In the genomic region with DNA sequence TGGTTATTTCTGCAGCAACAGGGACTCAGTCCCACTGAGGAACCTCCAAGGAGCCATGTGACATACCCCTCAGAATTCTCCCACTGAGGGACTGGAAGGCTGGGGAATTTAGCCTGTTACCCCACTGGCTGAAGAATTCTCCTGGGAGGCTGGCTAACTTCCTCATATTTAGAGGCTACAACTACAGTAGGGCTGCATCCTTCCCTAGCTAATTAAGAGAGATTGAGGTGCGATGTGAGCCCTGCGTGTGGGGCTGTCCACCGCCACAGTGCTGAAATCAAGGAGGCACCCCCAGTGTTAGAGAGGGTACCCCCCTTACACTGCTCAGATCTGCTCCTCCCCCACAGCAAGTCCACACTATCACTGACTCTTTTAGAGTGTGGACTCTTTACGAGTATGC, we compare ENCODE assay signal across 22 cellular contexts. TPM values are rescaled to one million over a fixed set of nuclear protein-coding genes. Genes with fewer than 3 reads are reported as not detected.
A peak's percentile ranks its signal among the peaks of the same experiment; 100 is the strongest.
DNase-seq lines count a peak whose midpoint lies in the region; ATAC-seq, FAIRE-seq and TF ChIP-seq lines count a peak whose summit lies in the region.
"Had no signal": no experiment of that assay in that cellular context is flagged by ENCODE, and none has a peak within 500 bp of the region (broad histone marks: within the 10 kb centered on the region; RNA-seq: fewer than 3 reads in every experiment).

No MANE protein-coding gene starts in this region.

- H3K27ac ChIP-seq in HepG2 (ENCODE audit: extremely low read length, insufficient read depth, low read length): no peak overlapping the region
- H3K27ac ChIP-seq in right lobe of liver: no peak overlapping the region
- H3K27ac ChIP-seq in OCI-LY7 (ENCODE audit: low read depth, low read length, poor library complexity, severe bottlenecking): no peak overlapping the region
- H3K27ac ChIP-seq: BLaER1 treated with 17β-estradiol and CSF1 and Interleukin-3, amounts not matched to agents 10 nM and 100 nM had no signal

- no peaks in the 10 kb centered on the region for H3K4me1 ChIP-seq in HepG2 (ENCODE audit: insufficient read depth, low read length)
- peaks cover 0 to 3% (median 0%) of the 10 kb centered on the region in 4 donors for H3K4me1 ChIP-seq in right lobe of liver
- H3K4me1 ChIP-seq in OCI-LY7 (ENCODE audit: insufficient read depth, low read length, poor library complexity, severe bottlenecking): no peaks in the 10 kb centered on the region

- no peak for TF ChIP-seq RAD21 in HepG2 (CRISPR knock-in tag; IDR thresholded peaks at IDR 0.05)

- H3K4me3 Mint-ChIP-seq in activated CD4-positive, alpha-beta T cell treated with anti-CD3 and anti-CD28 coated beads, Interleukin-2, amount 10 ng/mL, durations not matched to agents 24 days and 14 days: no peak overlapping the region
- H3K4me3 Mint-ChIP-seq: CD8-positive, alpha-beta memory T cell; HFFc6 had no signal

- H3K4me3 ChIP-seq in HepG2 (replicated peaks in 1 of 3; ENCODE audit: insufficient read depth in 1 of 3, low read depth in 2 of 3, low read length in 3 of 3) (no peak overlapping the region), right lobe of liver (no peak overlapping the region), OCI-LY7 (ENCODE audit: low read depth, low read length, poor library complexity, severe bottlenecking) (no peak overlapping the region)
- H3K4me3 ChIP-seq: BLaER1 treated with 17β-estradiol and CSF1 and Interleukin-3, amounts not matched to agents 10 nM and 100 nM had no signal

- TF ChIP-seq CTCF in HepG2 (CRISPR knock-in tag; IDR thresholded peaks at IDR 0.05) (no peak), right lobe of liver (IDR thresholded peaks at IDR 0.05) (no peak), OCI-LY7 (conservative IDR thresholded peaks at IDR 0.05; ENCODE audit: low read length) (no peak)

- H4K20me1 ChIP-seq in HepG2 (ENCODE audit: insufficient read depth, low read length): no peaks in the 10 kb centered on the region; the same call in 1 of the 2 replicates
- H4K20me1 ChIP-seq in OCI-LY7 (ENCODE audit: insufficient read depth, low read length): no peaks in the 10 kb centered on the region

- H3K9me3 Mint-ChIP-seq in activated CD4-positive, alpha-beta T cell treated with anti-CD3 and anti-CD28 coated beads, Interleukin-2, amount 10 ng/mL, durations not matched to agents 24 days and 14 days: no peaks in the 10 kb centered on the region
- H3K9me3 Mint-ChIP-seq: CD8-positive, alpha-beta memory T cell; HFFc6 had no signal

- intact Hi-C loops in HepG2 (cut with micrococcal nuclease; ENCODE audit: unreplicated experiment): no loop called here
- intact Hi-C loops in right lobe of liver (cut with DNase I): loop anchor here in 1 of 2 donors (5.0 kb wide), 1 partner anchor 89 kb away; no protein-coding TSS in a partner anchor
- intact Hi-C loops in activated CD4-positive, alpha-beta T cell treated with anti-CD3 and anti-CD28 coated beads, Interleukin-2, amount 10 ng/mL, durations not matched to agents 24 days and 14 days (cut with micrococcal nuclease): loop anchor here (10.0 kb wide), 1 partner anchor 257 kb away; the partner anchor contains the start of gene LMO1
- intact Hi-C loops in OCI-LY7 (cut with micrococcal nuclease; ENCODE audit: unreplicated experiment): no loop called here

- peaks cover 4% of the 10 kb centered on the region for H3K27me3 Mint-ChIP-seq in activated CD4-positive, alpha-beta T cell treated with anti-CD3 and anti-CD28 coated beads, Interleukin-2, amount 10 ng/mL, durations not matched to agents 24 days and 14 days

- no peak overlapping the region for H3K9ac ChIP-seq in HepG2 (ENCODE audit: insufficient read depth, low read depth, low read length)
- H3K9ac ChIP-seq: BLaER1 treated with 17β-estradiol and CSF1 and Interleukin-3, amounts not matched to agents 10 nM and 100 nM had no signal

- H3K36me3 Mint-ChIP-seq in activated CD4-positive, alpha-beta T cell treated with anti-CD3 and anti-CD28 coated beads, Interleukin-2, amount 10 ng/mL, durations not matched to agents 24 days and 14 days (ENCODE audit: low read depth): no peaks in the 10 kb centered on the region
- H3K36me3 Mint-ChIP-seq: CD8-positive, alpha-beta memory T cell had no signal

- no peak overlapping the region for H3K4me2 ChIP-seq in HepG2 (ENCODE audit: low read depth, low read length)
- no peak overlapping the region for H3K4me2 ChIP-seq in OCI-LY7 (ENCODE audit: low read length)
- H3K4me2 ChIP-seq: BLaER1 treated with 17β-estradiol and CSF1 and Interleukin-3, amounts not matched to agents 10 nM and 100 nM had no signal

- TF ChIP-seq POLR2A in HepG2 (IDR thresholded peaks at IDR 0.05; ENCODE audit: insufficient read depth in 1 of 2, low read depth in 2 of 2, low read length in 2 of 2) (no peak), right lobe of liver (IDR thresholded peaks at IDR 0.05) (no peak)

- ATAC-seq in HepG2 (no peak), right lobe of liver (no peak)

- POLR2A ChIA-PET in HepG2 (lab: Yijun Ruan, JAX) (no interaction called here), OCI-LY7 (lab: Charles Lee) (no interaction called here)

- WGBS in HepG2 (ENCODE audit: low lambda C conversion rate): 0% methylated on average over 1 of the region's 4 CpGs
- WGBS in right lobe of liver (ENCODE audit: insufficient coverage, low coverage, low lambda C conversion rate, missing lambda C conversion rate): 67% methylated on average over 4 of the region's 4 CpGs

- no TSS peak for BruUV-seq in HepG2 (replicated peaks; lab: Mats Ljungman, UMichigan)
- BruUV-seq in OCI-LY7 (replicated peaks; lab: Mats Ljungman, UMichigan): no TSS peak

- no peak for DNase-seq in HepG2 (ENCODE audit: low spot score)
- DNase-seq in right lobe of liver: no peak
- peak; percentile 39 for DNase-seq in iPS-NIHi11 (ENCODE audit: low spot score)
- no peak for DNase-seq in activated CD4-positive, alpha-beta T cell treated with anti-CD3 and anti-CD28 coated beads, Interleukin-2, amount 10 ng/mL, durations not matched to agents 24 days and 14 days
- DNase-seq in OCI-LY7 (ENCODE audit: low spot score): no peak
- DNase-seq in SKM-1 (lab: John Stamatoyannopoulos, UW; ENCODE audit: unreplicated experiment): no peak
- DNase-seq: CD8-positive, alpha-beta memory T cell; DMS53; EL; HFFc6; NCI-H1105; NCI-H2081; NCI-H2171 treated with DMSO at 0.1 percent for 48 hours; NCI-H748 treated with DMSO at 0.1 percent for 48 hours; NK-92 treated with Interleukin-12 subunit alpha and Interleukin-12 subunit beta, amount 100 ng/mL, for 24 hours; Right ventricle myocardium superior had no signal

- H3K9me2 ChIP-seq in OCI-LY7 (ENCODE audit: insufficient read depth, low read length): no peaks in the 10 kb centered on the region

- no peak for FAIRE-seq in HepG2 (lab: Jason Lieb, UNC)
- FAIRE-seq: GM12892, GM18507, H1 had no signal

- CTCF ChIA-PET in HepG2 (lab: Yijun Ruan, JAX; ENCODE audit: low intra/inter-chr PET ratio, low total read pairs) (interaction anchor here (1.2 to 3.0 kb wide), 3 partner anchors 25 to 85 kb away, joined by 3 to 20 read pairs (median 7); no protein-coding TSS in a partner anchor), OCI-LY7 (lab: Charles Lee; ENCODE audit: unreplicated experiment) (no interaction called here)

- no peak overlapping the region for H2AFZ ChIP-seq in HepG2 (ENCODE audit: low read length)
- H2AFZ ChIP-seq in OCI-LY7 (ENCODE audit: low read length): no peak overlapping the region

- H3K79me2 ChIP-seq in HepG2 (ENCODE audit: insufficient read depth, low read length) (no peaks in the 10 kb centered on the region), OCI-LY7 (ENCODE audit: insufficient read depth, low read depth, low read length) (no peaks in the 10 kb centered on the region)

- H3K9me3 ChIP-seq in HepG2 (ENCODE audit: low read length) (no peaks in the 10 kb centered on the region), right lobe of liver (no peaks in the 10 kb centered on the region), OCI-LY7 (ENCODE audit: low read length) (no peaks in the 10 kb centered on the region)
- H3K9me3 ChIP-seq: BLaER1 treated with 17β-estradiol and CSF1 and Interleukin-3, amounts not matched to agents 10 nM and 100 nM had no signal

- H3K4me1 Mint-ChIP-seq in activated CD4-positive, alpha-beta T cell treated with anti-CD3 and anti-CD28 coated beads, Interleukin-2, amount 10 ng/mL, durations not matched to agents 24 days and 14 days: no peaks in the 10 kb centered on the region
- H3K4me1 Mint-ChIP-seq: CD8-positive, alpha-beta memory T cell had no signal

- 0 out of 5 replicates have a peak, but pooled peaks cover 0 to 4% of the 10 kb centered on the region in 2 experiments for H3K27me3 ChIP-seq in HepG2 (ENCODE audit: control insufficient read depth in 1 of 2, insufficient read depth in 2 of 2, low read length in 2 of 2)
- H3K27me3 ChIP-seq in right lobe of liver: no peaks in the 10 kb centered on the region
- H3K27me3 ChIP-seq: BLaER1 treated with 17β-estradiol and CSF1 and Interleukin-3, amounts not matched to agents 10 nM and 100 nM had no signal

- H3K36me3 ChIP-seq in HepG2 (replicated peaks in 1 of 2; ENCODE audit: control insufficient read depth in 1 of 2, insufficient read depth in 2 of 2, low read length in 2 of 2) (no peaks in the 10 kb centered on the region), right lobe of liver (no peaks in the 10 kb centered on the region), OCI-LY7 (ENCODE audit: insufficient read depth, low read length) (no peaks in the 10 kb centered on the region)
- H3K36me3 ChIP-seq: BLaER1 treated with 17β-estradiol and CSF1 and Interleukin-3, amounts not matched to agents 10 nM and 100 nM had no signal

- TF ChIP-seq EP300 in HepG2 (IDR thresholded peaks at IDR 0.05; ENCODE audit: low read depth in 2 of 2, low read length in 2 of 2): no peak
- no peak for TF ChIP-seq EP300 in HepG2 (CRISPR knock-in tag; IDR thresholded peaks at IDR 0.05; ENCODE audit: borderline replicate concordance)

- no peak overlapping the region for H3K27ac Mint-ChIP-seq in activated CD4-positive, alpha-beta T cell treated with anti-CD3 and anti-CD28 coated beads, Interleukin-2, amount 10 ng/mL, durations not matched to agents 24 days and 14 days
- H3K27ac Mint-ChIP-seq: CD8-positive, alpha-beta memory T cell; HFFc6 had no signal

- in situ Hi-C loops in HepG2 (cut with HindIII; ENCODE audit: extremely low pct_ligation_motif_present, low pct_unique_long_range_greater_than_20kb): loop anchor here (10.0 kb wide), 2 partner anchors 87 to 257 kb away; partner anchors contain the start of gene LMO1

RNA-seq across cellular contexts. Expression of gene EIF3F, which starts 21.1 kb away (rescaled TPM):
- total RNA-seq in HepG2 (2016; rRNA removed; fragmentation: Illumina TruSeq; extraction: Trizol): 187 and 191 TPM in 2 replicates
- total RNA-seq in HepG2 (2016; cell fraction: cytosol; rRNA removed; fragmentation: Illumina TruSeq; extraction: Trizol; ENCODE audit: low read depth): 151 and 167 TPM in 2 replicates
- total RNA-seq in HepG2 (2016; cell fraction: insoluble cytoplasmic fraction; rRNA removed; fragmentation: Illumina TruSeq; extraction: Trizol): 159 and 176 TPM in 2 replicates
- total RNA-seq in HepG2 (2016; cell fraction: membrane; rRNA removed; fragmentation: Illumina TruSeq; extraction: Trizol): 328 and 363 TPM in 2 replicates
- total RNA-seq in HepG2 (2016; cell fraction: nucleus; rRNA removed; fragmentation: Illumina TruSeq; extraction: Trizol): 86.8 and 101 TPM in 2 replicates
- polyA plus RNA-seq in HepG2 (2011; rRNA removed): 95.1 and 109 TPM in 2 replicates
- polyA plus RNA-seq in HepG2 (2011; cell fraction: cytosol; rRNA removed): 132 and 133 TPM in 2 replicates
- 154 and 206 TPM in 2 replicates for polyA plus RNA-seq in HepG2 (2011; cell fraction: nucleus; rRNA removed)
- polyA plus RNA-seq in HepG2 (2012): 198 and 238 TPM in 2 replicates
- polyA plus RNA-seq in HepG2 (2016; cell fraction: cytosol; fragmentation: Illumina TruSeq; extraction: Trizol; ENCODE audit: low read depth): 208 and 251 TPM in 2 replicates
- 167 and 205 TPM in 2 replicates for polyA plus RNA-seq in HepG2 (2016; cell fraction: insoluble cytoplasmic fraction; fragmentation: Illumina TruSeq; extraction: Trizol; ENCODE audit: low read depth)
- polyA plus RNA-seq in HepG2 (2016; cell fraction: membrane; fragmentation: Illumina TruSeq; extraction: Trizol; ENCODE audit: low read depth): 396 and 465 TPM in 2 replicates
- 135 and 154 TPM in 2 replicates for polyA plus RNA-seq in HepG2 (2016; cell fraction: nucleus; fragmentation: Illumina TruSeq; extraction: Trizol; ENCODE audit: insufficient read depth, low read depth)
- 104 and 166 TPM in 2 replicates for polyA minus RNA-seq in HepG2 (2011; rRNA and poly(A)+ RNA removed; ENCODE audit: low replicate concordance)
- 106 and 122 TPM in 2 replicates for polyA minus RNA-seq in HepG2 (2011; cell fraction: cytosol; rRNA and poly(A)+ RNA removed)
- 53.3 and 57.3 TPM in 2 replicates for polyA minus RNA-seq in HepG2 (2011; cell fraction: nucleus; rRNA and poly(A)+ RNA removed)
- 10 to 100 TPM; 69.9 to 97.0 (median 84.0) TPM for total RNA-seq in right lobe of liver
- 471 TPM for polyA plus RNA-seq in PFSK-1 (2012; ENCODE audit: insufficient read length, low read depth)
- total RNA-seq in activated CD4-positive, alpha-beta T cell treated with anti-CD3 and anti-CD28 coated beads, Interleukin-2, amount 10 ng/mL, durations not matched to agents 24 days and 14 days: 224 and 226 TPM in 2 replicates
- 239 and 376 TPM in 2 replicates for total RNA-seq in OCI-LY7 (2014; rRNA removed; shearing (Covaris generic))
- 367 and 403 TPM in 2 replicates for total RNA-seq in OCI-LY7 (2022)

RNA-seq across cellular contexts. Expression of gene NLRP10, which starts 43.0 kb away (rescaled TPM):
- total RNA-seq in HepG2 (2016; rRNA removed; fragmentation: Illumina TruSeq; extraction: Trizol) (not detected in 2 replicates), right lobe of liver (not detected), OCI-LY7 (2022) (not detected in 2 replicates)
- total RNA-seq in HepG2 (2016; cell fraction: cytosol; rRNA removed; fragmentation: Illumina TruSeq; extraction: Trizol; ENCODE audit: low read depth): not detected in 2 replicates
- total RNA-seq in HepG2 (2016; cell fraction: insoluble cytoplasmic fraction; rRNA removed; fragmentation: Illumina TruSeq; extraction: Trizol): not detected in 2 replicates
- total RNA-seq in HepG2 (2016; cell fraction: membrane; rRNA removed; fragmentation: Illumina TruSeq; extraction: Trizol): not detected in 2 replicates
- total RNA-seq in HepG2 (2016; cell fraction: nucleus; rRNA removed; fragmentation: Illumina TruSeq; extraction: Trizol): not detected in 2 replicates
- not detected in 2 replicates for polyA plus RNA-seq in HepG2 (2011; rRNA removed)
- polyA plus RNA-seq in HepG2 (2011; cell fraction: cytosol; rRNA removed): not detected in 2 replicates
- not detected in 2 replicates for polyA plus RNA-seq in HepG2 (2011; cell fraction: nucleus; rRNA removed)
- not detected in 2 replicates for polyA plus RNA-seq in HepG2 (2012)
- polyA plus RNA-seq in HepG2 (2016; cell fraction: cytosol; fragmentation: Illumina TruSeq; extraction: Trizol; ENCODE audit: low read depth): not detected in 2 replicates
- not detected in 2 replicates for polyA plus RNA-seq in HepG2 (2016; cell fraction: insoluble cytoplasmic fraction; fragmentation: Illumina TruSeq; extraction: Trizol; ENCODE audit: low read depth)
- not detected in 2 replicates for polyA plus RNA-seq in HepG2 (2016; cell fraction: membrane; fragmentation: Illumina TruSeq; extraction: Trizol; ENCODE audit: low read depth)
- not detected in 2 replicates for polyA plus RNA-seq in HepG2 (2016; cell fraction: nucleus; fragmentation: Illumina TruSeq; extraction: Trizol; ENCODE audit: insufficient read depth, low read depth)
- 0.54 TPM in 1 of 2 replicates, not detected in the other for polyA minus RNA-seq in HepG2 (2011; rRNA and poly(A)+ RNA removed; ENCODE audit: low replicate concordance)
- not detected in 2 replicates for polyA minus RNA-seq in HepG2 (2011; cell fraction: cytosol; rRNA and poly(A)+ RNA removed)
- not detected in 2 replicates for polyA minus RNA-seq in HepG2 (2011; cell fraction: nucleus; rRNA and poly(A)+ RNA removed)
- not detected for polyA plus RNA-seq in PFSK-1 (2012; ENCODE audit: insufficient read length, low read depth)
- total RNA-seq in activated CD4-positive, alpha-beta T cell treated with anti-CD3 and anti-CD28 coated beads, Interleukin-2, amount 10 ng/mL, durations not matched to agents 24 days and 14 days: not detected in 2 replicates
- total RNA-seq in OCI-LY7 (2014; rRNA removed; shearing (Covaris generic)): not detected in 2 replicates
- total RNA-seq: CD8-positive, alpha-beta memory T cell; NCI-H460; Right ventricle myocardium superior had no signal
- polyA plus RNA-seq: CD8-positive, alpha-beta memory T cell; H1 had no signal
